1 cellular context compared by ENCODE assay signal in genomic region chr9:98084396-98084795, GRCh38.
TF ChIP-seq lines count a peak whose summit lies in the region.

No MANE protein-coding gene starts in this region.

TF ChIP-seq in GM12878, 131 proteins besides CTCF, POLR2A, EP300 and RAD21:
- no peak for TF ChIP-seq POU2F2 (IDR thresholded peaks at IDR 0.05; ENCODE audit: borderline replicate concordance, low read depth, low read length)
- no peak for TF ChIP-seq GABPA (IDR thresholded peaks at IDR 0.05; ENCODE audit: low read depth)
- TF ChIP-seq HCFC1 (IDR thresholded peaks at IDR 0.05; ENCODE audit: low read length): no peak
- TF ChIP-seq ESRRA (IDR thresholded peaks at IDR 0.05; ENCODE audit: low read length): no peak
- TF ChIP-seq NFXL1 (IDR thresholded peaks at IDR 0.05; ENCODE audit: borderline replicate concordance): no peak
